Comparison of ENCODE assay signal across 26 cellular contexts in genomic region chr1:170366980-170367379, GRCh38.
DNase-seq lines count a peak whose midpoint lies in the region; ATAC-seq and TF ChIP-seq lines count a peak whose summit lies in the region.
"Had no signal": no experiment of that assay in that cellular context is flagged by ENCODE, and none has a peak within 500 bp of the region (broad histone marks: within the 10 kb centered on the region; RNA-seq: fewer than 3 reads in every experiment).

No MANE protein-coding gene starts in this region.

- H3K27ac ChIP-seq in HEK293 (ENCODE audit: extremely low read depth, low read depth, low read length) (no peak overlapping the region), testis (peak overlapping the region; percentile 40 to 51), neural progenitor cell (no peak overlapping the region)
- H3K27ac ChIP-seq: BLaER1 had no signal

- TF ChIP-seq POLR2A in testis (IDR thresholded peaks at IDR 0.05) = no peak

- no peak for DNase-seq in endothelial cell (ENCODE audit: low spot score)
- DNase-seq in posterior vena cava (ENCODE audit: low spot score) = peak; percentile 58
- no peak for DNase-seq in testis
- DNase-seq in neural progenitor cell (ENCODE audit: low spot score) = no peak
- DNase-seq in iPS-NIHi7 (ENCODE audit: extremely low spot score) = no peak
- no peak for DNase-seq in NCI-H2171 (lab: John Stamatoyannopoulos, UW)
- DNase-seq: 8988T; ACHN; BE2C; C1 segment of cervical spinal cord; CD4-positive, alpha-beta memory T cell; CD4-positive, CD25-positive, alpha-beta regulatory T cell; CD8-positive, alpha-beta memory T cell; COR-L47; DMS 273 treated with DMSO at 0.1 percent for 48 hours; DMS153; DMS53; DMS79; DND-41; EL; GDM1 had no signal

- POLR2A ChIA-PET in HEK293 (lab: Yijun Ruan, JAX) = no interaction called here

- no peaks in the 10 kb centered on the region for H3K4me1 ChIP-seq in HEK293 (ENCODE audit: control insufficient read depth, insufficient read depth, low read length)
- H3K4me1 ChIP-seq in testis = peaks cover 11% of the 10 kb centered on the region
- no peaks in the 10 kb centered on the region for H3K4me1 ChIP-seq in neural progenitor cell
- H3K4me1 ChIP-seq: BE2C, BLaER1 had no signal

- H3K9ac ChIP-seq in neural progenitor cell = no peak overlapping the region
- H3K9ac ChIP-seq: BLaER1 had no signal

- H3K4me3 ChIP-seq in HEK293 (ENCODE audit: low read depth, low read length) = no peak overlapping the region
- no peak overlapping the region for H3K4me3 ChIP-seq in testis
- H3K4me3 ChIP-seq in neural progenitor cell = no peak overlapping the region
- H3K4me3 ChIP-seq: BLaER1, GM12878 had no signal

- H3K27me3 ChIP-seq in testis = no peaks in the 10 kb centered on the region
- H3K27me3 ChIP-seq in neural progenitor cell = no peaks in the 10 kb centered on the region
- H3K27me3 ChIP-seq: BE2C, BLaER1 had no signal

- no peak overlapping the region for H3K4me2 ChIP-seq in neural progenitor cell
- H3K4me2 ChIP-seq: BLaER1 had no signal

- no peaks in the 10 kb centered on the region for H3K79me2 ChIP-seq in neural progenitor cell (ENCODE audit: low read depth)

- no peaks in the 10 kb centered on the region for H3K9me3 Mint-ChIP-seq in endothelial cell (ENCODE audit: unreplicated experiment)
- no peaks in the 10 kb centered on the region for H3K9me3 Mint-ChIP-seq in neural progenitor cell

- H3K4me3 Mint-ChIP-seq in endothelial cell (ENCODE audit: unreplicated experiment) (peak overlapping the region; percentile 48), neural progenitor cell (no peak overlapping the region)
- H3K4me3 Mint-ChIP-seq: CD14-positive monocyte; CD4-positive, alpha-beta memory T cell; CD4-positive, CD25-positive, alpha-beta regulatory T cell; CD8-positive, alpha-beta memory T cell had no signal

- H3K9me3 ChIP-seq in HEK293 (ENCODE audit: control insufficient read depth, insufficient read depth, low read depth, low read length) (no peaks in the 10 kb centered on the region), testis (no peaks in the 10 kb centered on the region), neural progenitor cell (ENCODE audit: low read depth) (no peaks in the 10 kb centered on the region)
- H3K9me3 ChIP-seq: BE2C, BLaER1 had no signal

- no peaks in the 10 kb centered on the region for H3K36me3 Mint-ChIP-seq in endothelial cell (ENCODE audit: low read depth, unreplicated experiment)
- no peaks in the 10 kb centered on the region for H3K36me3 Mint-ChIP-seq in neural progenitor cell
- H3K36me3 Mint-ChIP-seq: CD14-positive monocyte; CD4-positive, alpha-beta memory T cell; CD4-positive, CD25-positive, alpha-beta regulatory T cell; CD8-positive, alpha-beta memory T cell had no signal

- peaks cover 23% of the 10 kb centered on the region for H3K4me1 Mint-ChIP-seq in endothelial cell (ENCODE audit: unreplicated experiment)
- H3K4me1 Mint-ChIP-seq in neural progenitor cell = no peaks in the 10 kb centered on the region
- H3K4me1 Mint-ChIP-seq: CD14-positive monocyte; CD4-positive, alpha-beta memory T cell; CD4-positive, CD25-positive, alpha-beta regulatory T cell; CD8-positive, alpha-beta memory T cell had no signal

- H3K36me3 ChIP-seq in HEK293 (ENCODE audit: control insufficient read depth in 2 of 2, insufficient read depth in 1 of 2, low read length in 2 of 2) (no peaks in the 10 kb centered on the region), testis (ENCODE audit: low read depth, missing control alignments) (no peaks in the 10 kb centered on the region), neural progenitor cell (no peaks in the 10 kb centered on the region)
- H3K36me3 ChIP-seq: BE2C, BLaER1 had no signal

- no peak overlapping the region for H3K27ac Mint-ChIP-seq in endothelial cell (ENCODE audit: unreplicated experiment)
- H3K27ac Mint-ChIP-seq in neural progenitor cell = no peak overlapping the region
- H3K27ac Mint-ChIP-seq: CD14-positive monocyte; CD4-positive, alpha-beta memory T cell; CD4-positive, CD25-positive, alpha-beta regulatory T cell; CD8-positive, alpha-beta memory T cell had no signal

- no peak overlapping the region for H2AFZ ChIP-seq in neural progenitor cell (replicated peaks)

- TF ChIP-seq CTCF in HEK293 (tag by site-specific recombination; IDR thresholded peaks at IDR 0.05) = no peak
- TF ChIP-seq CTCF in endothelial cell (IDR thresholded peaks at IDR 0.05; ENCODE audit: unreplicated experiment) = no peak
- no peak for TF ChIP-seq CTCF in testis (IDR thresholded peaks at IDR 0.05)
- no peak for TF ChIP-seq CTCF in neural progenitor cell (IDR thresholded peaks at IDR 0.05)

- H3K27me3 Mint-ChIP-seq in endothelial cell (ENCODE audit: unreplicated experiment) (peaks cover 6% of the 10 kb centered on the region), neural progenitor cell (ENCODE audit: insufficient read depth, low read depth) (peaks cover 3% of the 10 kb centered on the region)

- no peak for ATAC-seq in HG03354 (IDR thresholded peaks at IDR 0.05; ENCODE audit: poor library complexity, severe bottlenecking, unreplicated experiment)
- ATAC-seq: GM12878 had no signal

- no peaks in the 10 kb centered on the region for H3F3A ChIP-seq in neural progenitor cell (ENCODE audit: low read depth)

- CTCF ChIA-PET in HEK293 (lab: Yijun Ruan, JAX) = no interaction called here

- WGBS in testis, 2 donors = 94 to 95% methylated on average over 2 of the region's 2 CpGs

- intact Hi-C loops in posterior vena cava (cut with DNase I) = no loop called here
- intact Hi-C loops in testis (cut with DNase I; ENCODE audit: low total_unique reads) = no loop called here

- no peaks in the 10 kb centered on the region for H4K20me1 ChIP-seq in neural progenitor cell (ENCODE audit: low read depth)
- H4K20me1 ChIP-seq: BLaER1 had no signal

TF ChIP-seq in HEK293, 187 proteins besides CTCF, POLR2A, EP300 and RAD21:
- TF ChIP-seq SCRT2 (tag by site-specific recombination; IDR thresholded peaks at IDR 0.05) (peak; percentile 72), ZNF701 (tag by site-specific recombination; IDR thresholded peaks at IDR 0.05) (no peak), SCRT1 (tag by site-specific recombination; IDR thresholded peaks at IDR 0.05; ENCODE audit: borderline replicate concordance) (peak; percentile 35; the same call in 1 of the 2 replicates)

Comparison
In these comparisons a context has a peak if more than half of its experiments do, and no peak if none do; other contexts are left out.
1. H3K27ac ChIP-seq: peak in testis (2 of 2); none in HEK293 (single experiment) and neural progenitor cell (single experiment).